Comparison of ENCODE assay signal across 2 cellular contexts in the genomic region with DNA sequence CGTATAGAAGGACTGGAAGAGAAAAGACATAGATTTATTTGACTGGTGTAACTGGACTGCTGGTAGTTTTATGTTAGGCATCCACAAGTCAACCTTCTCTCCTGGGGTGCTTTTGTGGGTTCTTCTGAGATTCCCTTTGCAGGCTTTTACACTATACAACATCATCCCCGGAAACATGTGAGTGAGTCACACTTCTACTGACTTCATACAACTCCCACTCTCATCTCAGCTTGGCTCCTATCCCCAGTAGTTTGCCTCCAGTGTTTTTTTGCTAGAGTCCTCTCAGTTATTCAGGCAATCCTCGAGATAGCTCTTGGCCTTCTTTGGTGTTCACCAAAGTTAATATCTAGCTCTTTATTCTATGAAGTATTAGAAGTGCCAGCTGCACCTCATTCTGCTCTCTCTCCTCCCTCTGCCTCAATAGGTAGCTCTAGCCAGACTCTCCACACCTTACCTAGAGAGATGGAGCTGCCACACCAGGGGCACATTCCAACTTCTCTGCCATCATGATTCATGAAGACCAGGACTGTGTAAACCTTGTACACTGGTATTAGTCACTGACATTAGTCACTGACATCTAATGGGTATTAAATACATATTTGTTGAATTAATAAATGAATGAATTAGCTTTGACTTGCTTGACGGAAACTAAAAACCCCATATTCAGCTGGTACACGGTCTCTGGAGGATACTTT.
TF ChIP-seq lines count a peak whose summit lies in the region.

No MANE protein-coding gene starts in this region.

TF ChIP-seq in SK-N-SH, 30 proteins besides CTCF, POLR2A, EP300 and RAD21 (continued from another document):
- TF ChIP-seq, protein P1, sequence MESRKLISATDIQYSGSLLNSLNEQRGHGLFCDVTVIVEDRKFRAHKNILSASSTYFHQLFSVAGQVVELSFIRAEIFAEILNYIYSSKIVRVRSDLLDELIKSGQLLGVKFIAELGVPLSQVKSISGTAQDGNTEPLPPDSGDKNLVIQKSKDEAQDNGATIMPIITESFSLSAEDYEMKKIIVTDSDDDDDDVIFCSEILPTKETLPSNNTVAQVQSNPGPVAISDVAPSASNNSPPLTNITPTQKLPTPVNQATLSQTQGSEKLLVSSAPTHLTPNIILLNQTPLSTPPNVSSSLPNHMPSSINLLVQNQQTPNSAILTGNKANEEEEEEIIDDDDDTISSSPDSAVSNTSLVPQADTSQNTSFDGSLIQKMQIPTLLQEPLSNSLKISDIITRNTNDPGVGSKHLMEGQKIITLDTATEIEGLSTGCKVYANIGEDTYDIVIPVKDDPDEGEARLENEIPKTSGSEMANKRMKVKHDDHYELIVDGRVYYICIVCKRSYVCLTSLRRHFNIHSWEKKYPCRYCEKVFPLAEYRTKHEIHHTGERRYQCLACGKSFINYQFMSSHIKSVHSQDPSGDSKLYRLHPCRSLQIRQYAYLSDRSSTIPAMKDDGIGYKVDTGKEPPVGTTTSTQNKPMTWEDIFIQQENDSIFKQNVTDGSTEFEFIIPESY (IDR thresholded peaks at IDR 0.05; ENCODE audit: borderline replicate concordance, low read depth): no peak
- TF ChIP-seq, protein P2, sequence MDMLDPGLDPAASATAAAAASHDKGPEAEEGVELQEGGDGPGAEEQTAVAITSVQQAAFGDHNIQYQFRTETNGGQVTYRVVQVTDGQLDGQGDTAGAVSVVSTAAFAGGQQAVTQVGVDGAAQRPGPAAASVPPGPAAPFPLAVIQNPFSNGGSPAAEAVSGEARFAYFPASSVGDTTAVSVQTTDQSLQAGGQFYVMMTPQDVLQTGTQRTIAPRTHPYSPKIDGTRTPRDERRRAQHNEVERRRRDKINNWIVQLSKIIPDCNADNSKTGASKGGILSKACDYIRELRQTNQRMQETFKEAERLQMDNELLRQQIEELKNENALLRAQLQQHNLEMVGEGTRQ (IDR thresholded peaks at IDR 0.05; ENCODE audit: borderline replicate concordance, low read depth, low read length): no peak
- TF ChIP-seq FOSL2 (IDR thresholded peaks at IDR 0.05; ENCODE audit: borderline replicate concordance, low read depth) (peak; percentile 42; the same call in 1 of the 2 replicates), YY1 (IDR thresholded peaks at IDR 0.05; ENCODE audit: low read depth) (no peak), RXRA (IDR thresholded peaks at IDR 0.05; ENCODE audit: borderline replicate concordance, low read depth) (no peak), GABPA (IDR thresholded peaks at IDR 0.05; ENCODE audit: low read depth) (no peak), GATA2 (CRISPR knock-in tag; IDR thresholded peaks at IDR 0.05) (no peak), JUND (IDR thresholded peaks at IDR 0.05) (peak; percentile 8; the same call in 1 of the 2 replicates), FOXM1 (IDR thresholded peaks at IDR 0.05; ENCODE audit: low read depth) (no peak), SIN3A (IDR thresholded peaks at IDR 0.05; ENCODE audit: borderline replicate concordance, low read depth, low read length) (no peak), FOXJ3 (CRISPR knock-in tag; IDR thresholded peaks at IDR 0.05) (no peak), MEF2A (IDR thresholded peaks at IDR 0.05; ENCODE audit: borderline replicate concordance, low read depth) (no peak), TCF12 (IDR thresholded peaks at IDR 0.05) (no peak), CHD2 (IDR thresholded peaks at IDR 0.05; ENCODE audit: low read length, partially characterized antibody) (no peak), RCOR1 (IDR thresholded peaks at IDR 0.05; ENCODE audit: low read length) (no peak)
- TF ChIP-seq, protein P3, sequence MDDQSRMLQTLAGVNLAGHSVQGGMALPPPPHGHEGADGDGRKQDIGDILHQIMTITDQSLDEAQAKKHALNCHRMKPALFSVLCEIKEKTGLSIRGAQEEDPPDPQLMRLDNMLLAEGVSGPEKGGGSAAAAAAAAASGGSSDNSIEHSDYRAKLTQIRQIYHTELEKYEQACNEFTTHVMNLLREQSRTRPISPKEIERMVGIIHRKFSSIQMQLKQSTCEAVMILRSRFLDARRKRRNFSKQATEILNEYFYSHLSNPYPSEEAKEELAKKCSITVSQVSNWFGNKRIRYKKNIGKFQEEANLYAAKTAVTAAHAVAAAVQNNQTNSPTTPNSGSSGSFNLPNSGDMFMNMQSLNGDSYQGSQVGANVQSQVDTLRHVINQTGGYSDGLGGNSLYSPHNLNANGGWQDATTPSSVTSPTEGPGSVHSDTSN (IDR thresholded peaks at IDR 0.05): peak; percentile 26

TF ChIP-seq in SK-N-SH treated with all-trans-retinoic acid at 6 μM for 48 hours, 23 proteins besides CTCF, POLR2A, EP300 and RAD21 (continued from another document):
- TF ChIP-seq, protein P4, sequence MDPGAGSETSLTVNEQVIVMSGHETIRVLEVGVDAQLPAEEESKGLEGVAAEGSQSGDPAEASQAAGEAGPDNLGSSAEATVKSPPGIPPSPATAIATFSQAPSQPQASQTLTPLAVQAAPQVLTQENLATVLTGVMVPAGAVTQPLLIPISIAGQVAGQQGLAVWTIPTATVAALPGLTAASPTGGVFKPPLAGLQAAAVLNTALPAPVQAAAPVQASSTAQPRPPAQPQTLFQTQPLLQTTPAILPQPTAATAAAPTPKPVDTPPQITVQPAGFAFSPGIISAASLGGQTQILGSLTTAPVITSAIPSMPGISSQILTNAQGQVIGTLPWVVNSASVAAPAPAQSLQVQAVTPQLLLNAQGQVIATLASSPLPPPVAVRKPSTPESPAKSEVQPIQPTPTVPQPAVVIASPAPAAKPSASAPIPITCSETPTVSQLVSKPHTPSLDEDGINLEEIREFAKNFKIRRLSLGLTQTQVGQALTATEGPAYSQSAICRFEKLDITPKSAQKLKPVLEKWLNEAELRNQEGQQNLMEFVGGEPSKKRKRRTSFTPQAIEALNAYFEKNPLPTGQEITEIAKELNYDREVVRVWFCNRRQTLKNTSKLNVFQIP (CRISPR knock-in tag; IDR thresholded peaks at IDR 0.05; ENCODE audit: borderline replicate concordance, low read depth): no peak
- TF ChIP-seq, protein P5, sequence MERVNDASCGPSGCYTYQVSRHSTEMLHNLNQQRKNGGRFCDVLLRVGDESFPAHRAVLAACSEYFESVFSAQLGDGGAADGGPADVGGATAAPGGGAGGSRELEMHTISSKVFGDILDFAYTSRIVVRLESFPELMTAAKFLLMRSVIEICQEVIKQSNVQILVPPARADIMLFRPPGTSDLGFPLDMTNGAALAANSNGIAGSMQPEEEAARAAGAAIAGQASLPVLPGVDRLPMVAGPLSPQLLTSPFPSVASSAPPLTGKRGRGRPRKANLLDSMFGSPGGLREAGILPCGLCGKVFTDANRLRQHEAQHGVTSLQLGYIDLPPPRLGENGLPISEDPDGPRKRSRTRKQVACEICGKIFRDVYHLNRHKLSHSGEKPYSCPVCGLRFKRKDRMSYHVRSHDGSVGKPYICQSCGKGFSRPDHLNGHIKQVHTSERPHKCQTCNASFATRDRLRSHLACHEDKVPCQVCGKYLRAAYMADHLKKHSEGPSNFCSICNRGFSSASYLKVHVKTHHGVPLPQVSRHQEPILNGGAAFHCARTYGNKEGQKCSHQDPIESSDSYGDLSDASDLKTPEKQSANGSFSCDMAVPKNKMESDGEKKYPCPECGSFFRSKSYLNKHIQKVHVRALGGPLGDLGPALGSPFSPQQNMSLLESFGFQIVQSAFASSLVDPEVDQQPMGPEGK (CRISPR knock-in tag; IDR thresholded peaks at IDR 0.05; ENCODE audit: borderline replicate concordance): no peak
- no peak for TF ChIP-seq RARB (CRISPR knock-in tag; IDR thresholded peaks at IDR 0.05)
- TF ChIP-seq ZNF8 (CRISPR knock-in tag; IDR thresholded peaks at IDR 0.05): no peak
- no peak for TF ChIP-seq PPARA (CRISPR knock-in tag; IDR thresholded peaks at IDR 0.05; ENCODE audit: borderline replicate concordance)
- TF ChIP-seq ESRRG (CRISPR knock-in tag; IDR thresholded peaks at IDR 0.05): no peak
- no peak for TF ChIP-seq ZNF565 (CRISPR knock-in tag; conservative IDR thresholded peaks at IDR 0.05; ENCODE audit: low read depth)
- TF ChIP-seq ISL1 (CRISPR knock-in tag; IDR thresholded peaks at IDR 0.05): no peak
- no peak for TF ChIP-seq OSR1 (CRISPR knock-in tag; IDR thresholded peaks at IDR 0.05)
- TF ChIP-seq SNAI2 (CRISPR knock-in tag; IDR thresholded peaks at IDR 0.05): no peak
- no peak for TF ChIP-seq CSDC2 (CRISPR knock-in tag; IDR thresholded peaks at IDR 0.05)
- TF ChIP-seq ZFP30 (CRISPR knock-in tag; IDR thresholded peaks at IDR 0.05): no peak
- TF ChIP-seq TCF4 (CRISPR knock-in tag; IDR thresholded peaks at IDR 0.05; ENCODE audit: borderline replicate concordance): no peak
- TF ChIP-seq ZNF70 (CRISPR knock-in tag; IDR thresholded peaks at IDR 0.05): no peak
- no peak for TF ChIP-seq BACH2 (CRISPR knock-in tag; IDR thresholded peaks at IDR 0.05; ENCODE audit: borderline replicate concordance)
- TF ChIP-seq ZFP3 (CRISPR knock-in tag; IDR thresholded peaks at IDR 0.05): no peak
- TF ChIP-seq, protein P6, sequence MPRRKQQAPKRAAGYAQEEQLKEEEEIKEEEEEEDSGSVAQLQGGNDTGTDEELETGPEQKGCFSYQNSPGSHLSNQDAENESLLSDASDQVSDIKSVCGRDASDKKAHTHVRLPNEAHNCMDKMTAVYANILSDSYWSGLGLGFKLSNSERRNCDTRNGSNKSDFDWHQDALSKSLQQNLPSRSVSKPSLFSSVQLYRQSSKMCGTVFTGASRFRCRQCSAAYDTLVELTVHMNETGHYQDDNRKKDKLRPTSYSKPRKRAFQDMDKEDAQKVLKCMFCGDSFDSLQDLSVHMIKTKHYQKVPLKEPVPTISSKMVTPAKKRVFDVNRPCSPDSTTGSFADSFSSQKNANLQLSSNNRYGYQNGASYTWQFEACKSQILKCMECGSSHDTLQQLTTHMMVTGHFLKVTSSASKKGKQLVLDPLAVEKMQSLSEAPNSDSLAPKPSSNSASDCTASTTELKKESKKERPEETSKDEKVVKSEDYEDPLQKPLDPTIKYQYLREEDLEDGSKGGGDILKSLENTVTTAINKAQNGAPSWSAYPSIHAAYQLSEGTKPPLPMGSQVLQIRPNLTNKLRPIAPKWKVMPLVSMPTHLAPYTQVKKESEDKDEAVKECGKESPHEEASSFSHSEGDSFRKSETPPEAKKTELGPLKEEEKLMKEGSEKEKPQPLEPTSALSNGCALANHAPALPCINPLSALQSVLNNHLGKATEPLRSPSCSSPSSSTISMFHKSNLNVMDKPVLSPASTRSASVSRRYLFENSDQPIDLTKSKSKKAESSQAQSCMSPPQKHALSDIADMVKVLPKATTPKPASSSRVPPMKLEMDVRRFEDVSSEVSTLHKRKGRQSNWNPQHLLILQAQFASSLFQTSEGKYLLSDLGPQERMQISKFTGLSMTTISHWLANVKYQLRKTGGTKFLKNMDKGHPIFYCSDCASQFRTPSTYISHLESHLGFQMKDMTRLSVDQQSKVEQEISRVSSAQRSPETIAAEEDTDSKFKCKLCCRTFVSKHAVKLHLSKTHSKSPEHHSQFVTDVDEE (CRISPR knock-in tag; IDR thresholded peaks at IDR 0.05): no peak
